ENCODE assay signal across 27 cellular contexts in the genomic region with DNA sequence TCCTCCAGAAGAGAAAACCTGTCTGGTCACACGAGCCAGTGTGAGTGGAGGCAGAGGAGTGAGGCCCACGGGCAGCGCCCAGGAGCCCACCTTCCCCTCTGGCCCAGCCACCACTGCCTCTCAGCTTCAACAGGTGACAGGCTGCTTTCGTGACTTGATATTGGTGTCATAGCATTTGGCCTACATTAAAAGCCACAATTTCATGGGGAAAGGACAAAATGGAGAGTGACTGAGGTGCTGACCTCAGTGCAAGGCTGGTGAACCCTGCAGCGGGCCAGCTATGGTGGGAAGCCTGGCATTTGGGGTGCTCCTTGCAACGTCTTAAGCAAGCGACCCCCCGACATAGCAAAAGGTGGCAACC.
"Had no signal": no experiment of that assay in that cellular context is flagged by ENCODE, and none has a peak within 500 bp of the region (broad histone marks: within the 10 kb centered on the region; RNA-seq: fewer than 3 reads in every experiment).

No MANE protein-coding gene starts in this region.

- H3K4me1 Mint-ChIP-seq: naive thymus-derived CD4-positive, alpha-beta T cell had no signal

- ATAC-seq: heart right ventricle; mucosa of descending colon; naive thymus-derived CD4-positive, alpha-beta T cell; natural killer cell treated with Interleukin-12 subunit alpha and Interleukin-12 subunit beta and Interleukin-15 and Interleukin-18, amount 100 ng/mL, for 72 hours; pancreas; right cardiac atrium; sciatic nerve; upper lobe of right lung had no signal

- H3K9me3 ChIP-seq: heart right ventricle, left ventricle myocardium inferior, mucosa of descending colon, pancreas, prostate gland, stomach, testis, thyroid gland, upper lobe of right lung had no signal

- H3K36me3 Mint-ChIP-seq: natural killer cell treated with Interleukin-12 subunit alpha and Interleukin-12 subunit beta and Interleukin-15 and Interleukin-18, amount 100 ng/mL, for 72 hours had no signal

- H3K27me3 ChIP-seq: heart right ventricle, hepatocyte, pancreas, stomach, testis, thyroid gland, upper lobe of right lung had no signal

- H3K27ac ChIP-seq: heart right ventricle, hepatocyte, left ventricle myocardium inferior, pancreas, prostate gland, skin epidermis, stomach, testis, thyroid gland, upper lobe of right lung had no signal

- DNase-seq: heart right ventricle; islet precursor cell; left ventricle myocardium inferior; mesendoderm; midbrain; mucosa of descending colon; naive thymus-derived CD4-positive, alpha-beta T cell; nucleus accumbens; retina; right cardiac atrium; stimulated activated CD4-positive, alpha-beta T cell treated with anti-CD3 and anti-CD28 coated beads, Interleukin-12 subunit alpha, Interleukin-12 subunit beta, amount 100 ng/mL, for 4 hours; stimulated activated CD4-positive, alpha-beta T cell treated with anti-CD3 and anti-CD28 coated beads, Interleukin-15, amount 100 ng/mL, for 24 hours; stimulated activated CD4-positive, alpha-beta T cell treated with anti-CD3 and anti-CD28 coated beads, Interleukin-2, amount 100 ng/mL, for 24 hours; stimulated activated CD4-positive, alpha-beta T cell treated with anti-CD3 and anti-CD28 coated beads, Interleukin-4, amount 100 ng/mL, for 1 hour; stimulated activated naive CD4-positive, alpha-beta T cell; stomach; testis; thyroid gland; trophoblast cell had no signal

- H3K9me3 Mint-ChIP-seq: natural killer cell treated with Interleukin-12 subunit alpha and Interleukin-12 subunit beta and Interleukin-15 and Interleukin-18, amount 100 ng/mL, for 72 hours had no signal

- H3K4me2 ChIP-seq: hepatocyte had no signal

- H2AFZ ChIP-seq: hepatocyte had no signal

- H3K27ac Mint-ChIP-seq: naive thymus-derived CD4-positive, alpha-beta T cell; natural killer cell treated with Interleukin-12 subunit alpha and Interleukin-12 subunit beta and Interleukin-15 and Interleukin-18, amount 100 ng/mL, for 72 hours had no signal

- H3K79me2 ChIP-seq: hepatocyte had no signal

- H3K4me1 ChIP-seq: prostate gland, thyroid gland had no signal

- H3K4me3 Mint-ChIP-seq: naive thymus-derived CD4-positive, alpha-beta T cell; natural killer cell treated with Interleukin-12 subunit alpha and Interleukin-12 subunit beta and Interleukin-15 and Interleukin-18, amount 100 ng/mL, for 72 hours had no signal

- H3K4me3 ChIP-seq: heart right ventricle, hepatocyte, left ventricle myocardium inferior, lung, mucosa of descending colon, pancreas, prostate gland, skin epidermis, stomach, testis, thyroid gland, upper lobe of right lung had no signal
